ENCODE assay signal across 9 cellular contexts in genomic region chr12:113422929-113423669, GRCh38. TPM values are rescaled to one million over a fixed set of nuclear protein-coding genes. Genes with fewer than 3 reads are reported as not detected.
DNase-seq lines count a peak whose midpoint lies in the region; ATAC-seq, FAIRE-seq and TF ChIP-seq lines count a peak whose summit lies in the region.
"Had no signal": no experiment of that assay in that cellular context is flagged by ENCODE, and none has a peak within 500 bp of the region (broad histone marks: within the 10 kb centered on the region; RNA-seq: fewer than 3 reads in every experiment).

No MANE protein-coding gene starts in this region.

- H3K4me1 ChIP-seq in SK-N-SH (ENCODE audit: control insufficient read depth in 1 of 2, insufficient read depth in 2 of 2, low read depth in 1 of 2, low read length in 1 of 2) (peaks cover 0 to 5% of the 10 kb centered on the region in 2 experiments; a peak in 1 of 4 replicates), HepG2 (ENCODE audit: insufficient read depth, low read length) (peaks cover 45% of the 10 kb centered on the region), thoracic aorta (ENCODE audit: control insufficient read depth in 1 of 2, low read depth in 2 of 2) (peaks cover 5 to 12% of the 10 kb centered on the region in 2 donors)

- intact Hi-C loops in HepG2 (cut with micrococcal nuclease; ENCODE audit: unreplicated experiment), result loop anchor here (10.0 kb wide), 1 partner anchor 228 kb away; no protein-coding TSS in a partner anchor

- CTCF ChIA-PET in SK-N-SH (lab: Yijun Ruan, JAX), result interaction anchor here (1.5 to 4.7 kb wide), 2 partner anchors 201 to 227 kb away, joined by 3 to 42 read pairs; partner anchors contain the start of gene TPCN1
- CTCF ChIA-PET in HepG2 (lab: Yijun Ruan, JAX; ENCODE audit: low intra/inter-chr PET ratio, low total read pairs), result no interaction called here
- CTCF ChIA-PET in WTC11 (lab: Charles Lee), result interaction anchor here (0.6 to 1.1 kb wide), 2 partner anchors 10 to 17 kb away, joined by 3 to 4 read pairs; no protein-coding TSS in a partner anchor

- H3K9me3 ChIP-seq in SK-N-SH (no peaks in the 10 kb centered on the region), HepG2 (ENCODE audit: low read length) (no peaks in the 10 kb centered on the region), thoracic aorta (no peaks in the 10 kb centered on the region)

- no peaks in the 10 kb centered on the region for H3K36me3 Mint-ChIP-seq in WTC11

- H3K27me3 Mint-ChIP-seq in WTC11 (ENCODE audit: low read depth), result no peaks in the 10 kb centered on the region

- TF ChIP-seq CTCF in SK-N-SH (IDR thresholded peaks at IDR 0.05) (no peak), astrocyte of the spinal cord (IDR thresholded peaks at IDR 0.05; ENCODE audit: low read depth, low read length) (no peak), HepG2 (CRISPR knock-in tag; IDR thresholded peaks at IDR 0.05) (no peak), thoracic aorta (IDR thresholded peaks at IDR 0.05) (no peak), WTC11 (IDR thresholded peaks at IDR 0.05) (no peak)

- H3K79me2 ChIP-seq in SK-N-SH (ENCODE audit: insufficient read depth), result peaks cover 10% of the 10 kb centered on the region
- H3K79me2 ChIP-seq in HepG2 (ENCODE audit: insufficient read depth, low read length), result no peaks in the 10 kb centered on the region

- TF ChIP-seq RAD21 in SK-N-SH (IDR thresholded peaks at IDR 0.05; ENCODE audit: low read length), result no peak
- TF ChIP-seq RAD21 in HepG2 (CRISPR knock-in tag; IDR thresholded peaks at IDR 0.05), result no peak

- peak overlapping the region; percentile 98 for H3K4me2 ChIP-seq in SK-N-SH
- H3K4me2 ChIP-seq in HepG2 (ENCODE audit: low read depth, low read length), result peak overlapping the region; percentile 92

- TF ChIP-seq EP300 in SK-N-SH (IDR thresholded peaks at IDR 0.05; ENCODE audit: borderline replicate concordance in 1 of 2, low read depth in 1 of 2, low read length in 1 of 2) (no peak), HepG2 (IDR thresholded peaks at IDR 0.05; ENCODE audit: low read depth in 2 of 2, low read length in 2 of 2) (no peak), HepG2 (CRISPR knock-in tag; IDR thresholded peaks at IDR 0.05; ENCODE audit: borderline replicate concordance) (no peak)

- POLR2A ChIA-PET in SK-N-SH (lab: Yijun Ruan, JAX) (interaction anchor here (0.5 to 1.0 kb wide), 2 partner anchors 34 to 88 kb away, joined by 3 read pairs; partner anchors contain the start of gene SLC8B1), HepG2 (lab: Yijun Ruan, JAX) (no interaction called here), WTC11 (lab: Charles Lee) (no interaction called here)

- DNase-seq in SK-N-SH (no peak), astrocyte of the spinal cord (ENCODE audit: low read depth, low spot score) (no peak), HepG2 (ENCODE audit: low spot score) (no peak), thoracic aorta (ENCODE audit: low spot score) (no peak), midbrain (lab: John Stamatoyannopoulos, UW) (no peak), WTC11 (ENCODE audit: low spot score) (no peak)

- peak overlapping the region in 1 of 2 experiments; percentile 64; a peak in 3 of 4 replicates for H3K27ac ChIP-seq in SK-N-SH (ENCODE audit: low read depth in 2 of 2, low read length in 1 of 2)
- no peak overlapping the region for H3K27ac ChIP-seq in HepG2 (ENCODE audit: extremely low read length, insufficient read depth, low read length)
- peak overlapping the region in 1 of 2 donors; percentile 33 for H3K27ac ChIP-seq in thoracic aorta

- no peaks in the 10 kb centered on the region for H3K9me2 ChIP-seq in SK-N-SH

- ATAC-seq in SK-N-SH treated with all-trans-retinoic acid at 6 μM for 48 hours (no peak; the same call in 2 of the 3 replicates), HepG2 (no peak), thoracic aorta (ENCODE audit: insufficient number of reproducible peaks, low FRiP score, low read depth) (no peak), HG03460 (IDR thresholded peaks at IDR 0.05; ENCODE audit: unreplicated experiment) (no peak), WTC11 (no peak)

- no peaks in the 10 kb centered on the region for H3K9me3 Mint-ChIP-seq in WTC11

- peaks cover 16% of the 10 kb centered on the region for H3K4me1 Mint-ChIP-seq in WTC11

- no peaks in the 10 kb centered on the region for H3K36me3 ChIP-seq in SK-N-SH (replicated peaks in 1 of 2; ENCODE audit: control insufficient read depth in 1 of 2, insufficient read depth in 2 of 2, low read length in 1 of 2)
- no peaks in the 10 kb centered on the region for H3K36me3 ChIP-seq in HepG2 (replicated peaks in 1 of 2; ENCODE audit: control insufficient read depth in 1 of 2, insufficient read depth in 2 of 2, low read length in 2 of 2)
- no peaks in the 10 kb centered on the region for H3K36me3 ChIP-seq in thoracic aorta

- H3K27me3 ChIP-seq in SK-N-SH (ENCODE audit: insufficient read depth) (no peaks in the 10 kb centered on the region), HepG2 (ENCODE audit: control insufficient read depth in 1 of 2, insufficient read depth in 2 of 2, low read length in 2 of 2) (no peaks in the 10 kb centered on the region), thoracic aorta (replicated peaks; ENCODE audit: insufficient read depth) (no peaks in the 10 kb centered on the region)

- in situ Hi-C loops in astrocyte of the spinal cord (cut with HindIII; ENCODE audit: low sequenced_read_pairs) (no loop called here), HepG2 (cut with HindIII; ENCODE audit: extremely low pct_ligation_motif_present, low pct_unique_long_range_greater_than_20kb) (no loop called here)

- H3F3A ChIP-seq in SK-N-SH (replicated peaks; ENCODE audit: insufficient read depth), result no peaks in the 10 kb centered on the region

- no peak for FAIRE-seq in HepG2 (lab: Jason Lieb, UNC)
- FAIRE-seq: A204.1 had no signal

- H4K20me1 ChIP-seq in SK-N-SH (ENCODE audit: insufficient read depth) (no peaks in the 10 kb centered on the region), HepG2 (ENCODE audit: insufficient read depth, low read length) (no peaks in the 10 kb centered on the region)

- peak overlapping the region; percentile 54 to 73 for H3K4me3 ChIP-seq in SK-N-SH (ENCODE audit: low read depth in 2 of 2, low read length in 1 of 2)
- H3K4me3 ChIP-seq in astrocyte of the spinal cord (ENCODE audit: low read depth, low read length), result peak overlapping the region; percentile 59
- peak overlapping the region in 2 of 3 experiments; percentile 65 to 77; a peak in 4 of 6 replicates for H3K4me3 ChIP-seq in HepG2 (replicated peaks in 1 of 3; ENCODE audit: insufficient read depth in 1 of 3, low read depth in 2 of 3, low read length in 3 of 3)
- peak overlapping the region; percentile 69 for H3K4me3 ChIP-seq in thoracic aorta

- H2AFZ ChIP-seq in SK-N-SH (ENCODE audit: low read depth) (no peak overlapping the region), HepG2 (ENCODE audit: low read length) (no peak overlapping the region)

- WGBS in SK-N-SH (ENCODE audit: low lambda C conversion rate), result 80% methylated on average over 6 of the region's 6 CpGs
- 63% methylated on average over 5 of the region's 6 CpGs for WGBS in HepG2 (ENCODE audit: low lambda C conversion rate)

- H3K27ac Mint-ChIP-seq in WTC11, result no peak overlapping the region

- no peak for TF ChIP-seq POLR2A in HepG2 (IDR thresholded peaks at IDR 0.05; ENCODE audit: insufficient read depth in 1 of 2, low read depth in 2 of 2, low read length in 2 of 2)

- no TSS peak for BruUV-seq in HepG2 (replicated peaks; lab: Mats Ljungman, UMichigan)

- H3K9ac ChIP-seq in SK-N-SH (peak overlapping the region; percentile 90), HepG2 (ENCODE audit: insufficient read depth, low read depth, low read length) (peak overlapping the region; percentile 58)

- no peak overlapping the region for H3K4me3 Mint-ChIP-seq in WTC11

RNA-seq across cellular contexts. Expression of gene SDSL, which starts 0.9 kb away (rescaled TPM):
- polyA plus RNA-seq in SK-N-SH (2012; rRNA removed), result 32.4 and 33.7 TPM in 2 replicates
- 16.7 and 24.6 TPM in 2 replicates for polyA plus RNA-seq in SK-N-SH (2012; cell fraction: cytosol; rRNA removed)
- 28.1 and 36.0 TPM in 2 replicates for polyA plus RNA-seq in SK-N-SH (2012; cell fraction: nucleus; rRNA removed)
- 1.2 and 1.3 TPM in 2 replicates for total RNA-seq in HepG2 (2016; rRNA removed; fragmentation: Illumina TruSeq; extraction: Trizol)
- 0.79 and 1.7 TPM in 2 replicates for total RNA-seq in HepG2 (2016; cell fraction: cytosol; rRNA removed; fragmentation: Illumina TruSeq; extraction: Trizol; ENCODE audit: low read depth)
- 1.2 and 1.7 TPM in 2 replicates for total RNA-seq in HepG2 (2016; cell fraction: insoluble cytoplasmic fraction; rRNA removed; fragmentation: Illumina TruSeq; extraction: Trizol)
- 1.1 and 2.0 TPM in 2 replicates for total RNA-seq in HepG2 (2016; cell fraction: membrane; rRNA removed; fragmentation: Illumina TruSeq; extraction: Trizol)
- 1.4 and 2.0 TPM in 2 replicates for total RNA-seq in HepG2 (2016; cell fraction: nucleus; rRNA removed; fragmentation: Illumina TruSeq; extraction: Trizol)
- polyA plus RNA-seq in HepG2 (2011; rRNA removed), result 1.7 and 2.9 TPM in 2 replicates
- polyA plus RNA-seq in HepG2 (2011; cell fraction: cytosol; rRNA removed), result 1.9 and 3.2 TPM in 2 replicates
- 1.6 and 2.0 TPM in 2 replicates for polyA plus RNA-seq in HepG2 (2011; cell fraction: nucleus; rRNA removed)
- 0.92 and 1.3 TPM in 2 replicates for polyA plus RNA-seq in HepG2 (2012)
- 1.1 and 1.5 TPM in 2 replicates for polyA plus RNA-seq in HepG2 (2016; cell fraction: cytosol; fragmentation: Illumina TruSeq; extraction: Trizol; ENCODE audit: low read depth)
- 2.4 and 3.5 TPM in 2 replicates for polyA plus RNA-seq in HepG2 (2016; cell fraction: insoluble cytoplasmic fraction; fragmentation: Illumina TruSeq; extraction: Trizol; ENCODE audit: low read depth)
- polyA plus RNA-seq in HepG2 (2016; cell fraction: membrane; fragmentation: Illumina TruSeq; extraction: Trizol; ENCODE audit: low read depth), result 0.64 and 0.90 TPM in 2 replicates
- polyA plus RNA-seq in HepG2 (2016; cell fraction: nucleus; fragmentation: Illumina TruSeq; extraction: Trizol; ENCODE audit: insufficient read depth, low read depth), result 1.9 and 2.9 TPM in 2 replicates
- 1.1 and 6.5 TPM in 2 replicates for polyA minus RNA-seq in HepG2 (2011; rRNA and poly(A)+ RNA removed; ENCODE audit: low replicate concordance)
- polyA minus RNA-seq in HepG2 (2011; cell fraction: cytosol; rRNA and poly(A)+ RNA removed), result 0.99 and 1.4 TPM in 2 replicates
- polyA minus RNA-seq in HepG2 (2011; cell fraction: nucleus; rRNA and poly(A)+ RNA removed), result 1.5 TPM in 2 replicates
- 1 to 10 TPM; 3.5 to 9.0 TPM for total RNA-seq in thoracic aorta
- total RNA-seq in WTC11 (2021), result 0.41 to 0.96 TPM (median 0.52 TPM) in 3 replicates

RNA-seq across cellular contexts. Expression of gene SDS, which starts 19.4 kb away (rescaled TPM):
- polyA plus RNA-seq in SK-N-SH (2012; rRNA removed) (0.08 and 0.10 TPM in 2 replicates), HepG2 (2011; rRNA removed) (not detected in 2 replicates)
- 0.03 and 0.06 TPM in 2 replicates for polyA plus RNA-seq in SK-N-SH (2012; cell fraction: cytosol; rRNA removed)
- polyA plus RNA-seq in SK-N-SH (2012; cell fraction: nucleus; rRNA removed), result 0.04 and 0.10 TPM in 2 replicates
- total RNA-seq in HepG2 (2016; rRNA removed; fragmentation: Illumina TruSeq; extraction: Trizol) (not detected in 2 replicates), thoracic aorta (1 to 10 TPM in 1 of 2 donors, not detected in 1; 5.9 TPM), WTC11 (2021) (0.21 to 0.46 TPM (median 0.31 TPM) in 3 replicates)
- total RNA-seq in HepG2 (2016; cell fraction: cytosol; rRNA removed; fragmentation: Illumina TruSeq; extraction: Trizol; ENCODE audit: low read depth), result not detected in 2 replicates
- not detected in 2 replicates for total RNA-seq in HepG2 (2016; cell fraction: insoluble cytoplasmic fraction; rRNA removed; fragmentation: Illumina TruSeq; extraction: Trizol)
- total RNA-seq in HepG2 (2016; cell fraction: membrane; rRNA removed; fragmentation: Illumina TruSeq; extraction: Trizol), result not detected in 2 replicates
- not detected in 2 replicates for total RNA-seq in HepG2 (2016; cell fraction: nucleus; rRNA removed; fragmentation: Illumina TruSeq; extraction: Trizol)
- polyA plus RNA-seq in HepG2 (2011; cell fraction: cytosol; rRNA removed), result not detected in 2 replicates
- not detected in 2 replicates for polyA plus RNA-seq in HepG2 (2011; cell fraction: nucleus; rRNA removed)
- not detected in 2 replicates for polyA plus RNA-seq in HepG2 (2012)
- not detected in 2 replicates for polyA plus RNA-seq in HepG2 (2016; cell fraction: cytosol; fragmentation: Illumina TruSeq; extraction: Trizol; ENCODE audit: low read depth)
- not detected in 2 replicates for polyA plus RNA-seq in HepG2 (2016; cell fraction: insoluble cytoplasmic fraction; fragmentation: Illumina TruSeq; extraction: Trizol; ENCODE audit: low read depth)
- not detected in 2 replicates for polyA plus RNA-seq in HepG2 (2016; cell fraction: membrane; fragmentation: Illumina TruSeq; extraction: Trizol; ENCODE audit: low read depth)
- polyA plus RNA-seq in HepG2 (2016; cell fraction: nucleus; fragmentation: Illumina TruSeq; extraction: Trizol; ENCODE audit: insufficient read depth, low read depth), result not detected in 2 replicates
- not detected in 2 replicates for polyA minus RNA-seq in HepG2 (2011; rRNA and poly(A)+ RNA removed; ENCODE audit: low replicate concordance)
- not detected in 2 replicates for polyA minus RNA-seq in HepG2 (2011; cell fraction: cytosol; rRNA and poly(A)+ RNA removed)
- not detected in 2 replicates for polyA minus RNA-seq in HepG2 (2011; cell fraction: nucleus; rRNA and poly(A)+ RNA removed)

RNA-seq across cellular contexts. Expression of gene LHX5, which starts 48.6 kb away (rescaled TPM):
- polyA plus RNA-seq in SK-N-SH (2012; rRNA removed), result not detected in 2 replicates
- not detected in 2 replicates for polyA plus RNA-seq in SK-N-SH (2012; cell fraction: cytosol; rRNA removed)
- polyA plus RNA-seq in SK-N-SH (2012; cell fraction: nucleus; rRNA removed), result 0.01 TPM in 1 of 2 replicates, not detected in the other
- not detected in 2 replicates for total RNA-seq in HepG2 (2016; rRNA removed; fragmentation: Illumina TruSeq; extraction: Trizol)
- total RNA-seq in HepG2 (2016; cell fraction: cytosol; rRNA removed; fragmentation: Illumina TruSeq; extraction: Trizol; ENCODE audit: low read depth), result not detected in 2 replicates
- total RNA-seq in HepG2 (2016; cell fraction: insoluble cytoplasmic fraction; rRNA removed; fragmentation: Illumina TruSeq; extraction: Trizol), result not detected in 2 replicates
- total RNA-seq in HepG2 (2016; cell fraction: membrane; rRNA removed; fragmentation: Illumina TruSeq; extraction: Trizol), result not detected in 2 replicates
- not detected in 2 replicates for total RNA-seq in HepG2 (2016; cell fraction: nucleus; rRNA removed; fragmentation: Illumina TruSeq; extraction: Trizol)
- polyA plus RNA-seq in HepG2 (2011; rRNA removed), result 0.01 TPM in 1 of 2 replicates, not detected in the other
- 0.04 and 0.07 TPM in 2 replicates for polyA plus RNA-seq in HepG2 (2011; cell fraction: cytosol; rRNA removed)
- not detected in 2 replicates for polyA plus RNA-seq in HepG2 (2011; cell fraction: nucleus; rRNA removed)
- polyA plus RNA-seq in HepG2 (2012), result not detected in 2 replicates
- polyA plus RNA-seq in HepG2 (2016; cell fraction: cytosol; fragmentation: Illumina TruSeq; extraction: Trizol; ENCODE audit: low read depth), result not detected in 2 replicates
- polyA plus RNA-seq in HepG2 (2016; cell fraction: insoluble cytoplasmic fraction; fragmentation: Illumina TruSeq; extraction: Trizol; ENCODE audit: low read depth), result not detected in 2 replicates
- polyA plus RNA-seq in HepG2 (2016; cell fraction: membrane; fragmentation: Illumina TruSeq; extraction: Trizol; ENCODE audit: low read depth), result not detected in 2 replicates
- not detected in 2 replicates for polyA plus RNA-seq in HepG2 (2016; cell fraction: nucleus; fragmentation: Illumina TruSeq; extraction: Trizol; ENCODE audit: insufficient read depth, low read depth)
- polyA minus RNA-seq in HepG2 (2011; rRNA and poly(A)+ RNA removed; ENCODE audit: low replicate concordance), result not detected in 2 replicates
- polyA minus RNA-seq in HepG2 (2011; cell fraction: cytosol; rRNA and poly(A)+ RNA removed), result not detected in 2 replicates
- not detected in 2 replicates for polyA minus RNA-seq in HepG2 (2011; cell fraction: nucleus; rRNA and poly(A)+ RNA removed)
- not detected for total RNA-seq in thoracic aorta
- total RNA-seq in WTC11 (2021), result 1.5 to 3.0 TPM (median 1.6 TPM) in 3 replicates
